8 cellular contexts compared by ENCODE assay signal in the genomic region with DNA sequence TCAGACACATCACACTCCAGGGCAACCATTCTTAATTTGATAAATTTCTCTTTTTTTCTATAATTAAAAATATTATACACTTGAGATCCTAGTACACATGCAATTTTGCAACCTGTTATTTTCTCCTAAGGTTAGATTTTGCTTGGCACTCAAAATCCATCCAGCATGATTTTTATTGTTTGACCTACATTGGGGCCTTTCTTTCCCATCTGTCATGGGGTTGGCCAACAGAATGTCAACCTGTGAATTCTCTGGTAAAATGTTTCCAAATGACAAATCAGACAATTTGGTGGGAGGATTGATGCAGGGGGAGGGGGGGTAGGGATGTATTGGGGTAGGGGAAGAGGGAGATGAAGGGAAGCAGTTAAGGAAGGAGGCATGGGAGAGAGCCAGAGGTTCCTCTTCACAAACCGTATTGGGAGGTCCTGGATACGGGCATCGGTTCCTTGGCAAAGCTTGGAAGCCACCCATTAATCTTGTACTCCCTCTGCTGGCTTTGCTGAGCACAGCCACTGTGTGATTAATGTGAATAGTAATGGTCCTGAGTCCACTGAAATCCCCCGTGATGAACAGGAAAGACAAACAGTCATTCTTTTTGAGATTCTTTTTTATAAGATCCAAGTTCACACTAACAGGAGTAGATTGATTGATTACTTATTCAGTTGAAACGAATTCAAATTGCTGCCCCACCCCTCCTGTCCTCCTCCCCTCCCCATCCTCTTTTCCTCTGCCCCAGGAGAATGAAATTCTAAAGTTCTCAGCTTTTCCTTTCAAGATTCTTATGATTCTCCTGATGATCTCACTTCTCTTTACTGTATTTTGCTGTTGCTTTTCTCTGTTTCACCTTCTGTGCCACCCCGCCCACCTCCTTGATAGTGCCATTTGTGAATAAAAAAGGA.
A peak's percentile ranks its signal among the peaks of the same experiment; 100 is the strongest.
DNase-seq lines count a peak whose midpoint lies in the region; TF ChIP-seq lines count a peak whose summit lies in the region.

No MANE protein-coding gene starts in this region.

- no peak overlapping the region for H3K27ac ChIP-seq in SJCRH30

- H3K27me3 Mint-ChIP-seq in mesothelial cell of epicardium (ENCODE audit: low read depth) = no peaks in the 10 kb centered on the region

- H3K36me3 Mint-ChIP-seq in mesothelial cell of epicardium = no peaks in the 10 kb centered on the region

- no peak overlapping the region for H3K4me3 Mint-ChIP-seq in mesothelial cell of epicardium

- in situ Hi-C loops in ACHN (cut with HindIII; ENCODE audit: low pct_ligation_motif_present, low pct_unique_long_range_greater_than_20kb, low sequenced_read_pairs) = no loop called here

- H3K36me3 ChIP-seq in SJCRH30 = no peaks in the 10 kb centered on the region

- H3K4me1 Mint-ChIP-seq in mesothelial cell of epicardium = peaks cover 18% of the 10 kb centered on the region

- peaks cover 5% of the 10 kb centered on the region for H3K9me3 Mint-ChIP-seq in mesothelial cell of epicardium

- DNase-seq in ACHN (peak; percentile 72), GM12865 (ENCODE audit: low read depth) (peak; percentile 50), LNCaP clone FGC (ENCODE audit: low read depth) (peak; percentile 38), SJCRH30 (peak; percentile 50 to 79), epithelial cell of esophagus (ENCODE audit: low read depth) (peak; percentile 74), mesothelial cell of epicardium (ENCODE audit: low spot score in 2 of 2, unreplicated experiment in 2 of 2) (no peak), activated gamma-delta T cell (lab: John Stamatoyannopoulos, UW) (no peak), NCI-H446 treated with DMSO at 0.1 percent for 48 hours (lab: John Stamatoyannopoulos, UW) (no peak)

- no peaks in the 10 kb centered on the region for H3K9me3 ChIP-seq in SJCRH30 (replicated peaks)

- no peaks in the 10 kb centered on the region for H3K27me3 ChIP-seq in SJCRH30

- TF ChIP-seq CTCF in GM12865 (IDR thresholded peaks at IDR 0.05; ENCODE audit: insufficient read depth, low read depth, low read length, missing control alignments) (peak; percentile 61), LNCaP clone FGC (IDR thresholded peaks at IDR 0.05; ENCODE audit: control insufficient read depth, extremely low read depth, insufficient read depth) (peak; percentile 95), epithelial cell of esophagus (IDR thresholded peaks at IDR 0.05; ENCODE audit: insufficient read depth, low read depth, low read length, missing control alignments) (peak; percentile 91), mesothelial cell of epicardium (IDR thresholded peaks at IDR 0.05; ENCODE audit: unreplicated experiment) (peak; percentile 53)

- peaks cover 18% of the 10 kb centered on the region for H3K4me1 ChIP-seq in SJCRH30

- no peak overlapping the region for H3K27ac Mint-ChIP-seq in mesothelial cell of epicardium

- H3K4me3 ChIP-seq in GM12865 (ENCODE audit: low read depth, low read length) (no peak overlapping the region), LNCaP clone FGC (ENCODE audit: low read depth, low read length) (no peak overlapping the region), SJCRH30 (no peak overlapping the region), epithelial cell of esophagus (ENCODE audit: low read length) (no peak overlapping the region)

Comparison
In these comparisons a context has a peak if more than half of its experiments do, and no peak if none do; other contexts are left out.
1. DNase-seq: peak in ACHN (single experiment), GM12865 (single experiment), LNCaP clone FGC (single experiment), SJCRH30 (2 of 2) and epithelial cell of esophagus (single experiment); none in mesothelial cell of epicardium (0 of 2), activated gamma-delta T cell (single experiment) and NCI-H446 treated with DMSO at 0.1 percent for 48 hours (single experiment).
2. Peak in every context shown above with its lines, with median percentiles within 50 percentile points of each other: CTCF ChIP-seq.